Comparison of ENCODE assay signal across 22 cellular contexts in the genomic region with DNA sequence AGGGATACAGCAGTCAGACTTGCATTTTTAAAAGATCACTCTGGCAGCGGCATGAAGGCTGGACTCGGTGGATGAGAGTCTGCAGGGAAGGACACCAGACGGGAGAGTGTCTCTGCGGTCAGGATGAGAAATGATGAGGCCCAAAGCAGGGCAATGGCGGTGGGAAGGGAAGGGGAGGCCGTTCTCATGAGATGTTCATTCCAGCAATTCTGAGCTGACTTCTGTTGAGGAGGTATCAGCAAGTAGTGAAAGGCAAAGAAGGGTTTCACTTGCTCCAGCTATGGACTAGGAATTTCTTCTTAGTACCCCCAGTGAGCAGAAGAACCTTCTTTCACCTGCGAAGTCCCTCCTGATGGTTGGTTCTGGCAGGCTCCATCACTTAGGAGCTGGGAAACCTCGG.
"Had no signal": no experiment of that assay in that cellular context is flagged by ENCODE, and none has a peak within 500 bp of the region (broad histone marks: within the 10 kb centered on the region; RNA-seq: fewer than 3 reads in every experiment).

No MANE protein-coding gene starts in this region.

- H3K27me3 ChIP-seq: colonic mucosa, dorsolateral prefrontal cortex, esophagus squamous epithelium, foreskin keratinocyte, gastrocnemius medialis, gastroesophageal sphincter, heart left ventricle, heart right ventricle had no signal

- DNase-seq: colonic mucosa; cortex of kidney; dermis blood vessel endothelial cell; dorsolateral prefrontal cortex; effector CD4-positive, alpha-beta T cell; effector CD8-positive, alpha-beta T cell; effector memory CD4-positive, alpha-beta T cell; effector memory CD8-positive, alpha-beta T cell; endodermal cell; erythroblast; esophagus squamous epithelium; foreskin fibroblast; foreskin keratinocyte; foreskin melanocyte; gastrocnemius medialis; glutamatergic neuron; head of caudate nucleus; heart left ventricle; heart right ventricle had no signal

- H3K4me1 ChIP-seq: colonic mucosa, foreskin keratinocyte had no signal

- H3K9me3 ChIP-seq: colonic mucosa, esophagus squamous epithelium, gastrocnemius medialis, gastroesophageal sphincter, heart left ventricle, heart right ventricle had no signal

- H3K27ac ChIP-seq: colonic mucosa, coronary artery, dorsolateral prefrontal cortex, epithelial cell of prostate, esophagus squamous epithelium, foreskin keratinocyte, gastrocnemius medialis, gastroesophageal sphincter, heart left ventricle, heart right ventricle had no signal

- H3K4me3 ChIP-seq: colonic mucosa, coronary artery, dorsolateral prefrontal cortex, esophagus squamous epithelium, gastrocnemius medialis, gastroesophageal sphincter, heart left ventricle, heart right ventricle had no signal

- H3K36me3 ChIP-seq: colonic mucosa, esophagus squamous epithelium, gastrocnemius medialis, heart left ventricle had no signal
